ENCODE assay signal across 8 cellular contexts in the genomic region with DNA sequence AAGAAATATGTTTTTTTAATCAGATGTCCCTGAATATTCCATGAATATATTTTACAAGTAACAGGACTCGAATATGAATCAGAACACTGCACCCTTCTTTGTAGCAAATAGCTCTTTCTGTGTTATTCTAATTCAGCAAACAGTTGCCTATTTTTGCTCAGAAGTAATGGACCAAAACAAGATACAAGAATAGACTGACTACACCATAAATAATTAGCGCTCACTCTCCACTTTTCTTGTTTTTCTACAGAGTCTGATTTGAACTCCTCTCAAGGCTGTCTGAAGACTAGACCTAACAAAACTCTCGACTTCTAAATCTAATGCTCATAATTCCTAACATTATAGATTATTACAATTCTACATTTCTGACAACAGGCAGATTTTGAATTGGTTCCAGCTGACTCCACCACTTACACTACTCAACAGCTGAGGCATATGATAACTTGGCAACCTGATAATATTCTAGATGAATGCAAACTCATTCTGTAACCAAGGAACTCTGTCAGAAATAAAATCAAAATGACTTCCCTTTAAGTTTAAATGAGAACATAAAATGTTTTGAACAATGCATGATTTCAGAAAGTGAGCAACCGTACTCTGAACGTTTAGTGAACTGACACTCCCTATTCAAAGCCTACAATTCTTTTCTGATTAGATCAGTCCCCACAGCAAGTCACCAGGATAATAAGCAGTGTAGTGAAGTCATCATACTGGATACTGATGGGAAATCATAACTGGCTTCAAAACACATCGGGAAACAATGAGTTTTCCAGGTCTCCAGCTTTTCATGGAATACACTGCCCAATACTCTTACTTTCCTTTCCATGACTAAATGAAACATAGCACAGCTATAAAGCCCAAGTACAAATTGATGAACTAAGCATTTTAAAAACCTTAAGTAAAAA.
DNase-seq lines count a peak whose midpoint lies in the region; ATAC-seq and TF ChIP-seq lines count a peak whose summit lies in the region.

No MANE protein-coding gene starts in this region.

- intact Hi-C loops in spleen (cut with DNase I; ENCODE audit: low total_unique reads): loop anchor here (10.0 kb wide), 1 partner anchor 136 kb away; no protein-coding TSS in a partner anchor

- peaks cover 57% of the 10 kb centered on the region for H3K4me1 Mint-ChIP-seq in GM23338
- H3K4me1 Mint-ChIP-seq in activated naive CD8-positive, alpha-beta T cell treated with anti-CD3 and anti-CD28 coated beads, Interleukin-2, amount 50 U/mL, for 24 hours: peaks cover 7% of the 10 kb centered on the region

- peak overlapping the region; percentile 99 for H3K4me3 Mint-ChIP-seq in GM23338
- no peak overlapping the region for H3K4me3 Mint-ChIP-seq in activated naive CD8-positive, alpha-beta T cell treated with anti-CD3 and anti-CD28 coated beads, Interleukin-2, amount 50 U/mL, for 24 hours

- H2AFZ ChIP-seq in GM23338: no peak overlapping the region

- H3K27ac ChIP-seq in GM23338 (ENCODE audit: low read depth) (no peak overlapping the region), SJCRH30 (peak overlapping the region; percentile 79), spleen (peak overlapping the region in 6 of 8 donors; percentile 39 to 83 (median 50))

- H3K9me3 Mint-ChIP-seq in GM23338: no peaks in the 10 kb centered on the region; the same call in 2 of the 3 replicates
- no peaks in the 10 kb centered on the region for H3K9me3 Mint-ChIP-seq in activated naive CD8-positive, alpha-beta T cell treated with anti-CD3 and anti-CD28 coated beads, Interleukin-2, amount 50 U/mL, for 24 hours

- no peaks in the 10 kb centered on the region for H3K9me2 ChIP-seq in GM23338 (ENCODE audit: insufficient read depth)

- TF ChIP-seq POLR2A in spleen (IDR thresholded peaks at IDR 0.05): no peak

- H3K27ac Mint-ChIP-seq in GM23338: peak overlapping the region; percentile 10; the same call in 1 of the 2 replicates
- no peak overlapping the region for H3K27ac Mint-ChIP-seq in activated naive CD8-positive, alpha-beta T cell treated with anti-CD3 and anti-CD28 coated beads, Interleukin-2, amount 50 U/mL, for 24 hours

- DNase-seq in GM23338 (ENCODE audit: low spot score) (no peak), SJCRH30 (peak; percentile 17 to 66), foreskin melanocyte (peak; percentile 54), spleen (no peak), COLO829 (ENCODE audit: low spot score) (no peak)
- DNase-seq in activated naive CD8-positive, alpha-beta T cell treated with anti-CD3 and anti-CD28 coated beads, Interleukin-2, amount 50 U/mL, for 24 hours: no peak

- peak overlapping the region; percentile 87 for H3K4me3 ChIP-seq in GM23338
- H3K4me3 ChIP-seq in SJCRH30: peak overlapping the region; percentile 77
- H3K4me3 ChIP-seq in spleen: peak overlapping the region in 2 of 8 donors; percentile 69 to 78

- no peaks in the 10 kb centered on the region; the same call in 1 of the 2 replicates for H3F3A ChIP-seq in GM23338 (replicated peaks; ENCODE audit: low read depth)

- TF ChIP-seq CTCF in GM23338 (conservative IDR thresholded peaks at IDR 0.05; ENCODE audit: low read depth in 2 of 2): no peak
- no peak for TF ChIP-seq CTCF in spleen (IDR thresholded peaks at IDR 0.05 in 8 of 11, conservative IDR thresholded peaks at IDR 0.05 in 3 of 11)

- no peaks in the 10 kb centered on the region for H3K36me3 ChIP-seq in GM23338 (ENCODE audit: insufficient read depth)
- no peaks in the 10 kb centered on the region for H3K36me3 ChIP-seq in SJCRH30
- no peaks in the 10 kb centered on the region for H3K36me3 ChIP-seq in spleen

- H3K27me3 Mint-ChIP-seq in GM23338 (ENCODE audit: insufficient read depth, low read depth, poor library complexity): peaks cover 12% of the 10 kb centered on the region
- H3K27me3 Mint-ChIP-seq in activated naive CD8-positive, alpha-beta T cell treated with anti-CD3 and anti-CD28 coated beads, Interleukin-2, amount 50 U/mL, for 24 hours: peaks cover 57% of the 10 kb centered on the region

- no peaks in the 10 kb centered on the region for H3K27me3 ChIP-seq in GM23338 (ENCODE audit: insufficient read depth)
- no peaks in the 10 kb centered on the region for H3K27me3 ChIP-seq in SJCRH30
- H3K27me3 ChIP-seq in spleen (replicated peaks in 1 of 7): peaks cover 0 to 33% (median 14%) of the 10 kb centered on the region in 7 donors

- no peaks in the 10 kb centered on the region for H3K9me3 ChIP-seq in SJCRH30 (replicated peaks)
- no peaks in the 10 kb centered on the region for H3K9me3 ChIP-seq in spleen

- H3K36me3 Mint-ChIP-seq in GM23338 (ENCODE audit: low read depth): no peaks in the 10 kb centered on the region
- H3K36me3 Mint-ChIP-seq in activated naive CD8-positive, alpha-beta T cell treated with anti-CD3 and anti-CD28 coated beads, Interleukin-2, amount 50 U/mL, for 24 hours (ENCODE audit: low read depth): no peaks in the 10 kb centered on the region

- 52 to 68% (median 54%) methylated on average over 6 of the region's 6 CpGs for WGBS in spleen, 5 donors

- ATAC-seq in GM23338 (no peak), HG03139 (IDR thresholded peaks at IDR 0.05; ENCODE audit: unreplicated experiment) (no peak), HG02981 (IDR thresholded peaks at IDR 0.05; ENCODE audit: unreplicated experiment) (no peak)
- no peak for ATAC-seq in activated naive CD8-positive, alpha-beta T cell treated with anti-CD3 and anti-CD28 coated beads, Interleukin-2, amount 50 U/mL, for 24 hours

- peak overlapping the region; percentile 78 for H3K4me2 ChIP-seq in GM23338

- H4K20me1 ChIP-seq in GM23338 (replicated peaks; ENCODE audit: insufficient read depth): peaks cover 9% of the 10 kb centered on the region; the same call in 1 of the 2 replicates

- H3K4me1 ChIP-seq in GM23338 (ENCODE audit: insufficient read depth): peaks cover 67% of the 10 kb centered on the region
- peaks cover 6% of the 10 kb centered on the region; the same call in 1 of the 2 replicates for H3K4me1 ChIP-seq in SJCRH30
- H3K4me1 ChIP-seq in spleen: peaks cover 0 to 41% (median 16%) of the 10 kb centered on the region in 6 donors

- H3K79me2 ChIP-seq in GM23338 (replicated peaks; ENCODE audit: insufficient read depth): peaks cover 83% of the 10 kb centered on the region

TF ChIP-seq in GM23338, 12 proteins besides CTCF, POLR2A, EP300 and RAD21 (continues in another document):
- TF ChIP-seq CREB1 (CRISPR knock-in tag; IDR thresholded peaks at IDR 0.05; ENCODE audit: low read depth) (no peak), ZNF331 (CRISPR knock-in tag; IDR thresholded peaks at IDR 0.05; ENCODE audit: low read depth) (no peak), JUNB (IDR thresholded peaks at IDR 0.05; ENCODE audit: unreplicated experiment) (no peak), ZNF462 (CRISPR knock-in tag; IDR thresholded peaks at IDR 0.05) (no peak), EZH2 (IDR thresholded peaks at IDR 0.05; ENCODE audit: low read depth, unreplicated experiment) (no peak)

Comparison
In these comparisons a context has a peak if more than half of its experiments do, and no peak if none do; other contexts are left out.
1. DNase-seq: peak in SJCRH30 (2 of 2) and foreskin melanocyte (single experiment); none in GM23338 (single experiment), spleen (single experiment), activated naive CD8-positive, alpha-beta T cell treated with anti-CD3 and anti-CD28 coated beads, Interleukin-2, amount 50 U/mL, for 24 hours (single experiment) and COLO829 (single experiment).